ENCODE assay signal across 30 cellular contexts in the genomic region with DNA sequence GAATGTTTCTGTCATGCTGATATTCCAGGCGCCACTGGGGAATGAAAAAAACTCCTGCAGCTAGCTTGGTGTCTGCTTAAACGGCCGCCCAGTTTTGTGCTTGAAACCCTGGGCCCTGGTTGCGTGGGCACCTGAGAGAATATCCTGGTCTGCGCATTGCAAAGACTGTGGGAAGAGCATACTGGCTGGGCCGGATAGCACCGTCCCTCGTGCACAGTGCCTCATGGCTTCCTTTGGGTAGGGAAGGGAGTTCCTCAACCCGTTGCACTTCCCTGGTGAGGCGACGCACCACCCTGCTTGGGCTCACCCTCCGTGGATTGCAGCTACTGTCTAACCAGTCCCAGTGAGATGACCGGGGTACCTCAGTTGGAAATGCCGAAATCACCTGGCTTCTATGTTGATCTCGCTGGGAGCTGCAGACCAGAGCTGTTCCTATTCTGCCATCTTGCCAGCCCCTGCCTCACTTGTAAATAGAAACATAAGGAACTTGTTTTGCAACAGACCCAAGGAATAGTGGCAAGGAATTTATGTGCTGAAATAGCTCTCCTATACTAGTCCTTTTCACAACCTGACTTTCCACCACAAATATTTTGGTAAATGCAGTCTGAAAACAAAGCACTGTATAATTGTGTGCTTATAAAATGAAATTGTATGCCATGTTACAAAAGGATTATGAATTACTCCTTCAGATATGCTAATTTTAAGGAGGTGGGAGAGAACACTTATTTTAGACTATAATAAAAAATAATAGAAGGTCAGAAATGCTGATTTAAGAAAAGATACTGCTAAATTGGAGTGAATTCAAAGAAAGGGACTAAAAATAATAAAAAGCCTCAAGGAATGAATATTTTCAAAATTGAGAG.
"Had no signal": no experiment of that assay in that cellular context is flagged by ENCODE, and none has a peak within 500 bp of the region (broad histone marks: within the 10 kb centered on the region; RNA-seq: fewer than 3 reads in every experiment).

No MANE protein-coding gene starts in this region.

- ATAC-seq: effector memory CD8-positive, alpha-beta T cell; heart left ventricle; naive thymus-derived CD4-positive, alpha-beta T cell; right cardiac atrium; stimulated activated naive CD8-positive, alpha-beta T cell treated with anti-CD3 and anti-CD28 coated beads, Interleukin-15, Interleukin-2, amounts not matched to agents 100 U/mL and 50 U/mL, for 24 hours had no signal

- H3K4me3 ChIP-seq: coronary artery, heart left ventricle, thoracic aorta, uterus had no signal

- H3K36me3 ChIP-seq: brain microvascular endothelial cell, heart left ventricle, thoracic aorta, uterus had no signal

- H3K4me3 Mint-ChIP-seq: activated naive CD4-positive, alpha-beta T cell treated with anti-CD3 and anti-CD28 coated beads for 36 hours; activated naive CD8-positive, alpha-beta T cell treated with anti-CD3 and anti-CD28 coated beads, Interleukin-2, amount 10 ng/mL, durations not matched to agents 7 days and 5 days; activated T-helper 1 cell treated with anti-CD3 and anti-CD28 coated beads, Interleukin-12 subunit alpha, Interleukin-12 subunit beta, Interleukin-2, Interleukin-4 antibody, amounts not matched to agents 30 ng/mL and 10 ng/mL and 1 ng/mL, durations not matched to agents 14 hours and 24 hours and 36 hours; effector memory CD8-positive, alpha-beta T cell; immature natural killer cell; naive thymus-derived CD4-positive, alpha-beta T cell; neural crest cell; T-helper 2 cell treated with Interferon-gamma antibody and Interleukin-4, amounts not matched to agents 5 μg/mL and 100 μg/mL, for 36 hours had no signal

- H3K27ac Mint-ChIP-seq: activated naive CD4-positive, alpha-beta T cell treated with anti-CD3 and anti-CD28 coated beads for 36 hours; activated naive CD8-positive, alpha-beta T cell treated with anti-CD3 and anti-CD28 coated beads, Interleukin-2, amount 10 ng/mL, durations not matched to agents 7 days and 5 days; activated T-helper 1 cell treated with anti-CD3 and anti-CD28 coated beads, Interleukin-12 subunit alpha, Interleukin-12 subunit beta, Interleukin-2, Interleukin-4 antibody, amounts not matched to agents 30 ng/mL and 10 ng/mL and 1 ng/mL, durations not matched to agents 14 hours and 24 hours and 36 hours; effector memory CD8-positive, alpha-beta T cell; immature natural killer cell; naive thymus-derived CD4-positive, alpha-beta T cell; T-helper 2 cell treated with Interferon-gamma antibody and Interleukin-4, amounts not matched to agents 5 μg/mL and 100 μg/mL, for 36 hours had no signal

- H3K27me3 Mint-ChIP-seq: activated naive CD8-positive, alpha-beta T cell treated with anti-CD3 and anti-CD28 coated beads, Interleukin-2, amount 10 ng/mL, durations not matched to agents 7 days and 5 days; effector memory CD8-positive, alpha-beta T cell had no signal

- H3K4me1 Mint-ChIP-seq: activated naive CD8-positive, alpha-beta T cell treated with anti-CD3 and anti-CD28 coated beads, Interleukin-2, amount 10 ng/mL, durations not matched to agents 7 days and 5 days; immature natural killer cell; naive thymus-derived CD4-positive, alpha-beta T cell; neural crest cell had no signal

- H3K27me3 ChIP-seq: brain microvascular endothelial cell, heart left ventricle, uterus had no signal

- H3K4me1 ChIP-seq: heart left ventricle had no signal

- H3K9me3 ChIP-seq: thoracic aorta, uterus had no signal

- DNase-seq: activated CD4-positive, alpha-beta T cell treated with anti-CD3 and anti-CD28 coated beads for 4 hours; activated CD4-positive, alpha-beta T cell treated with anti-CD3 and anti-CD28 coated beads, Interleukin-2, amount 50 U/mL, for 48 hours; activated CD4-positive, CD25-positive, alpha-beta regulatory T cell; activated CD8-positive, alpha-beta memory T cell treated with anti-CD3 and anti-CD28 coated beads for 24 hours; activated effector memory CD4-positive, alpha-beta T cell treated with anti-CD3 and anti-CD28 coated beads, Interleukin-2, amount 50 U/mL, for 16 hours; activated naive CD4-positive, alpha-beta T cell treated with anti-CD3 and anti-CD28 coated beads for 36 hours; activated naive CD8-positive, alpha-beta T cell treated with anti-CD3 and anti-CD28 coated beads, Interleukin-2, amount 10 ng/mL, durations not matched to agents 7 days and 5 days; activated T-cell treated with anti-CD3 and anti-CD28 coated beads, Interleukin-2, amount 50 U/mL, for 1 hour; amniotic stem cell; brain microvascular endothelial cell; effector memory CD8-positive, alpha-beta T cell; erythroblast; foreskin fibroblast; heart left ventricle; hypothalamus; immature natural killer cell; midbrain; naive thymus-derived CD4-positive, alpha-beta T cell; stimulated activated CD4-positive, alpha-beta T cell treated with anti-CD3 and anti-CD28 coated beads, Interleukin-12 subunit alpha, Interleukin-12 subunit beta, amount 100 ng/mL, for 4 hours; stimulated activated CD4-positive, alpha-beta T cell treated with anti-CD3 and anti-CD28 coated beads, Interleukin-4, amount 100 ng/mL, for 1 hour; stimulated activated naive CD8-positive, alpha-beta T cell treated with anti-CD3 and anti-CD28 coated beads, Interleukin-15, Interleukin-2, amounts not matched to agents 100 U/mL and 50 U/mL, for 24 hours; T-helper 1 cell; trophoblast cell; uterus had no signal

- H3K27ac ChIP-seq: coronary artery, heart left ventricle, thoracic aorta had no signal

- H3K36me3 Mint-ChIP-seq: activated naive CD8-positive, alpha-beta T cell treated with anti-CD3 and anti-CD28 coated beads, Interleukin-2, amount 10 ng/mL, durations not matched to agents 7 days and 5 days; immature natural killer cell; naive thymus-derived CD4-positive, alpha-beta T cell had no signal

- H3K9me3 Mint-ChIP-seq: activated naive CD8-positive, alpha-beta T cell treated with anti-CD3 and anti-CD28 coated beads, Interleukin-2, amount 10 ng/mL, durations not matched to agents 7 days and 5 days had no signal
